In the genomic region with DNA sequence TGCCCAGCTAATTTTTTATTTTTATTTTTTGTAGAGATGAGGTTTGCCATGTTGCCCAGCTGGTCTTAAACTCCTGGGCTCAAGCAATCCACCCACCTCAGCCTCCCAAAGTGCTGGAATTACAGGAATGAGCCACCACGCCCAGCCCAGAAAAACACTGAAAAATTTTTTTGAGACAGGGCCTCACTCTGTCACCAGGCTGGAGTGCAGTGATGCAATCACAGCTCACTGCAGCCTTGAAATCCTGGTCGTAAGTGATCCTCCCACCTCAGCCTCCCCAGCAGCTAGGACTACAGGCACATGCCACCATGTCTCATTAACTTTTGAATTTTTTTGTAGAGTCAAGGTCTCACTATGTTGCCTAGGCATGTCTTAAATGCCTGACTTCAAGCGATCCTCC, we compare ENCODE assay signal across 3 cellular contexts. TPM values are rescaled to one million over a fixed set of nuclear protein-coding genes. Genes with fewer than 3 reads are reported as not detected.
"Had no signal": no experiment of that assay in that cellular context is flagged by ENCODE, and none has a peak within 500 bp of the region (broad histone marks: within the 10 kb centered on the region; RNA-seq: fewer than 3 reads in every experiment).

No MANE protein-coding gene starts in this region.

RNA-seq across cellular contexts. Expression of a gene that starts 35.1 kb away (rescaled TPM):
- total RNA-seq: activated CD4-positive, alpha-beta memory T cell treated with anti-CD3 and anti-CD28 coated beads, Interleukin-2, amount 10 ng/mL, durations not matched to agents 7 days and 5 days; activated CD4-positive, alpha-beta T cell treated with anti-CD3 and anti-CD28 coated beads, Interleukin-2, amount 10 ng/mL, durations not matched to agents 7 days and 5 days; T-helper 2 cell treated with Interferon-gamma antibody and Interleukin-4, amounts not matched to agents 100 ng/mL and 5 ng/mL, for 36 hours had no signal
